Comparison of ENCODE assay signal across 13 cellular contexts in the genomic region with DNA sequence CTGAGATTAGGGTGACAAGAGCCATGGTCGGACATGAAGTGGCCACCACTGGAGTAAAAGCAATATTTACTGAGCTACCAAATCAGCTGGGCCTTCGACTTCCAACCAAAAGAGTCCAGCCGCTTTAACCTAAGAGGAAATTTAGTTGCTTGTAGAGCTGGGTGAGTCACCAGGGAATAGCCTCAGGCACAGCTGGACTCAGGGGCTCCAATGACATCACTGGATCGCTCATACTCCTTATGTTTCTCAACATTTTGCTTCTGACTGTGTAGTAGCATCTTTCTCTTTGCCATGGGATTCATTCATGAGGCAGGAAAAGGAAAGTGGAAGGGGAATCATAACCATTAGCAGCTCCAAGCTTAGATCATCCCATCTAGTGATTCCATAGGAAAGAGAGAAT.
DNase-seq lines count a peak whose midpoint lies in the region; ATAC-seq and TF ChIP-seq lines count a peak whose summit lies in the region.
"Had no signal": no experiment of that assay in that cellular context is flagged by ENCODE, and none has a peak within 500 bp of the region (broad histone marks: within the 10 kb centered on the region; RNA-seq: fewer than 3 reads in every experiment).

No MANE protein-coding gene starts in this region.

- H3K4me1 ChIP-seq in mucosa of descending colon (ENCODE audit: low read depth) (no peaks in the 10 kb centered on the region), lower lobe of right lung (no peaks in the 10 kb centered on the region)
- H3K4me1 ChIP-seq: parathyroid adenoma, suprapubic skin had no signal

- no peak overlapping the region for H3K4me3 ChIP-seq in mucosa of descending colon
- no peak overlapping the region for H3K4me3 ChIP-seq in lower lobe of right lung
- H3K4me3 ChIP-seq: suprapubic skin had no signal

- no peaks in the 10 kb centered on the region for H3K9me3 ChIP-seq in mucosa of descending colon
- H3K9me3 ChIP-seq in lower lobe of right lung: no peaks in the 10 kb centered on the region
- H3K9me3 ChIP-seq: suprapubic skin had no signal

- TF ChIP-seq CTCF in mucosa of descending colon (IDR thresholded peaks at IDR 0.05) (no peak), lower lobe of right lung (IDR thresholded peaks at IDR 0.05) (no peak)

- no peak overlapping the region for H3K27ac ChIP-seq in lower lobe of right lung
- H3K27ac ChIP-seq: parathyroid adenoma, suprapubic skin had no signal

- ATAC-seq in mucosa of descending colon (peak; percentile 31), GM19452 (IDR thresholded peaks at IDR 0.05; ENCODE audit: unreplicated experiment) (no peak), lower lobe of right lung (no peak)
- ATAC-seq: T-helper 17 cell had no signal

- intact Hi-C loops in mucosa of descending colon (cut with DNase I, micrococcal nuclease) (no loop called here), lower lobe of right lung (cut with DNase I) (no loop called here)

- DNase-seq in EL (peak; percentile 96), NCI-H69 (lab: John Stamatoyannopoulos, UW) (peak; percentile 50), dedifferentiated amniotic fluid mesenchymal stem cell (ENCODE audit: extremely low spot score) (peak; percentile 93), mucosa of descending colon (no peak), midbrain (lab: John Stamatoyannopoulos, UW) (no peak), NCI-H510A treated with DMSO at 0.1 percent for 48 hours (lab: John Stamatoyannopoulos, UW) (no peak), lower lobe of right lung (no peak)
- DNase-seq: activated CD8-positive, alpha-beta memory T cell treated with anti-CD3 and anti-CD28 coated beads for 24 hours; DMS79 treated with DMSO at 0.1 percent for 48 hours; T-helper 17 cell had no signal

- H3K36me3 ChIP-seq in mucosa of descending colon (ENCODE audit: low read depth) (no peaks in the 10 kb centered on the region), lower lobe of right lung (no peaks in the 10 kb centered on the region)
- H3K36me3 ChIP-seq: suprapubic skin had no signal

- H3K27me3 ChIP-seq in lower lobe of right lung (ENCODE audit: low read depth): peaks cover 14% of the 10 kb centered on the region

Comparison
In these comparisons a context has a peak if more than half of its experiments do, and no peak if none do; other contexts are left out.
1. DNase-seq: peak in EL (single experiment), NCI-H69 (single experiment) and dedifferentiated amniotic fluid mesenchymal stem cell (single experiment); none in mucosa of descending colon (0 of 3), midbrain (single experiment), NCI-H510A treated with DMSO at 0.1 percent for 48 hours (single experiment) and lower lobe of right lung (single experiment).